In genomic region chr1:228417061-228417460, GRCh38 we compare ENCODE assay signal across 13 cellular contexts. TPM values are rescaled to one million over a fixed set of nuclear protein-coding genes. Genes with fewer than 3 reads are reported as not detected.
DNase-seq lines count a peak whose midpoint lies in the region; ATAC-seq and TF ChIP-seq lines count a peak whose summit lies in the region.
"Had no signal": no experiment of that assay in that cellular context is flagged by ENCODE, and none has a peak within 500 bp of the region (broad histone marks: within the 10 kb centered on the region; RNA-seq: fewer than 3 reads in every experiment).

No MANE protein-coding gene starts in this region.

- intact Hi-C loops in activated CD4-positive, alpha-beta T cell treated with anti-CD3 and anti-CD28 coated beads, Interleukin-2, amount 10 ng/mL, durations not matched to agents 24 days and 14 days (cut with micrococcal nuclease), result no loop called here
- intact Hi-C loops in activated CD8-positive, alpha-beta T cell treated with anti-CD3 and anti-CD28 coated beads for 36 hours (cut with micrococcal nuclease), result no loop called here
- intact Hi-C loops in left ventricle myocardium superior (cut with micrococcal nuclease), result no loop called here

- H3K4me3 ChIP-seq in trophoblast cell (ENCODE audit: low read depth, low read length), result peak overlapping the region; percentile 66

- H3K27ac ChIP-seq in trophoblast cell (ENCODE audit: low read depth, low read length), result no peak overlapping the region

- peak overlapping the region; percentile 75 for H2BK120ac ChIP-seq in trophoblast cell (ENCODE audit: insufficient read depth, low read length, poor library complexity)

- peak overlapping the region; percentile 70 for H2BK12ac ChIP-seq in trophoblast cell (ENCODE audit: low read length)

- H3K4me1 Mint-ChIP-seq in activated CD4-positive, alpha-beta T cell treated with anti-CD3 and anti-CD28 coated beads, Interleukin-2, amount 10 ng/mL, durations not matched to agents 24 days and 14 days, result peaks cover 17% of the 10 kb centered on the region
- peaks cover 18% of the 10 kb centered on the region for H3K4me1 Mint-ChIP-seq in activated CD8-positive, alpha-beta T cell treated with anti-CD3 and anti-CD28 coated beads for 36 hours (ENCODE audit: low read depth)

- no peaks in the 10 kb centered on the region for H3K27me3 ChIP-seq in trophoblast cell (ENCODE audit: insufficient read depth, low read length)

- H3K36me3 Mint-ChIP-seq in activated CD4-positive, alpha-beta T cell treated with anti-CD3 and anti-CD28 coated beads, Interleukin-2, amount 10 ng/mL, durations not matched to agents 24 days and 14 days (ENCODE audit: low read depth), result peaks cover 6% of the 10 kb centered on the region
- H3K36me3 Mint-ChIP-seq in activated CD8-positive, alpha-beta T cell treated with anti-CD3 and anti-CD28 coated beads for 36 hours (ENCODE audit: low read depth), result no peaks in the 10 kb centered on the region

- peak overlapping the region; percentile 42 for H3K4me2 ChIP-seq in trophoblast cell (ENCODE audit: low read length)

- peak overlapping the region; percentile 24 for H2AFZ ChIP-seq in trophoblast cell (ENCODE audit: insufficient read depth, low read length, poor library complexity)

- H3K14ac ChIP-seq in trophoblast cell (ENCODE audit: low read length), result peak overlapping the region; percentile 48

- H3K9me3 ChIP-seq in trophoblast cell (ENCODE audit: insufficient read depth, low read depth, low read length), result peaks cover 4% of the 10 kb centered on the region
- H3K9me3 ChIP-seq: prostate gland had no signal

- no peak overlapping the region for H3K27ac Mint-ChIP-seq in activated CD4-positive, alpha-beta T cell treated with anti-CD3 and anti-CD28 coated beads, Interleukin-2, amount 10 ng/mL, durations not matched to agents 24 days and 14 days
- H3K27ac Mint-ChIP-seq in activated CD8-positive, alpha-beta T cell treated with anti-CD3 and anti-CD28 coated beads for 36 hours, result no peak overlapping the region

- POLR2A ChIA-PET in activated CD8-positive, alpha-beta T cell treated with anti-CD3 and anti-CD28 coated beads for 36 hours (lab: Charles Lee), result interaction anchor here (1.2 kb wide), 1 partner anchor 11 kb away, joined by 4 read pairs; no protein-coding TSS in a partner anchor

- H2BK5ac ChIP-seq in trophoblast cell (ENCODE audit: low read depth, low read length, poor library complexity), result no peak overlapping the region

- peak overlapping the region; percentile 86 for H3K4me3 Mint-ChIP-seq in activated CD4-positive, alpha-beta T cell treated with anti-CD3 and anti-CD28 coated beads, Interleukin-2, amount 10 ng/mL, durations not matched to agents 24 days and 14 days
- peak overlapping the region; percentile 74 for H3K4me3 Mint-ChIP-seq in activated CD8-positive, alpha-beta T cell treated with anti-CD3 and anti-CD28 coated beads for 36 hours

- H4K12ac ChIP-seq in trophoblast cell (ENCODE audit: low read depth, low read length), result peak overlapping the region; percentile 17

- CTCF ChIA-PET in activated CD8-positive, alpha-beta T cell treated with anti-CD3 and anti-CD28 coated beads for 36 hours (lab: Charles Lee), result no interaction called here

- peak overlapping the region; percentile 18 for H4K8ac ChIP-seq in trophoblast cell (ENCODE audit: low read depth, low read length)

- no peak for DNase-seq in activated CD4-positive, alpha-beta T cell treated with anti-CD3 and anti-CD28 coated beads, Interleukin-2, amount 10 ng/mL, durations not matched to agents 24 days and 14 days
- DNase-seq in activated CD4-positive, alpha-beta T cell treated with anti-CD3 and anti-CD28 coated beads for 48 hours, result no peak
- DNase-seq in activated CD8-positive, alpha-beta T cell treated with anti-CD3 and anti-CD28 coated beads for 36 hours, result no peak
- DNase-seq in left ventricle myocardium superior (no peak), trophoblast cell (no peak), NCI-H2081 treated with DMSO at 0.1 percent for 48 hours (lab: John Stamatoyannopoulos, UW) (no peak), SK-N-DZ (ENCODE audit: low spot score) (no peak)
- DNase-seq: central memory CD4-positive, alpha-beta T cell; DND-41; left colon; NCI-H2029 had no signal

- H3K9me3 Mint-ChIP-seq in activated CD4-positive, alpha-beta T cell treated with anti-CD3 and anti-CD28 coated beads, Interleukin-2, amount 10 ng/mL, durations not matched to agents 24 days and 14 days, result no peaks in the 10 kb centered on the region
- no peaks in the 10 kb centered on the region for H3K9me3 Mint-ChIP-seq in activated CD8-positive, alpha-beta T cell treated with anti-CD3 and anti-CD28 coated beads for 36 hours

- no CpG with 5 or more reads among the region's 12 CpGs for WGBS in trophoblast cell (ENCODE audit: extremely low coverage, insufficient coverage, insufficient read length)

- peaks cover 35 to 36% of the 10 kb centered on the region in 2 experiments for H3K4me1 ChIP-seq in trophoblast cell (ENCODE audit: control insufficient read depth in 1 of 2, insufficient read depth in 2 of 2, low read length in 2 of 2)

- peak overlapping the region; percentile 19 for H3K4ac ChIP-seq in trophoblast cell (ENCODE audit: low read depth, low read length)

- no peak overlapping the region for H3K9ac ChIP-seq in trophoblast cell (ENCODE audit: low read length)

- peaks cover 24% of the 10 kb centered on the region for H3K27me3 Mint-ChIP-seq in activated CD4-positive, alpha-beta T cell treated with anti-CD3 and anti-CD28 coated beads, Interleukin-2, amount 10 ng/mL, durations not matched to agents 24 days and 14 days
- H3K27me3 Mint-ChIP-seq in activated CD8-positive, alpha-beta T cell treated with anti-CD3 and anti-CD28 coated beads for 36 hours, result peaks cover 15% of the 10 kb centered on the region

- peak overlapping the region; percentile 40 for H3K18ac ChIP-seq in trophoblast cell (ENCODE audit: low read length)

- H4K91ac ChIP-seq in trophoblast cell (ENCODE audit: low read depth, low read length), result peak overlapping the region; percentile 82

- peaks cover 8 to 14% of the 10 kb centered on the region in 2 experiments for H3K36me3 ChIP-seq in trophoblast cell (ENCODE audit: control insufficient read depth in 1 of 2, insufficient read depth in 2 of 2, low read length in 2 of 2)
- H3K36me3 ChIP-seq: prostate gland had no signal

- peaks cover 24% of the 10 kb centered on the region for H3K79me1 ChIP-seq in trophoblast cell (ENCODE audit: low read length)

- H3K79me2 ChIP-seq in trophoblast cell (ENCODE audit: control insufficient read depth, insufficient read depth, low read length, poor library complexity), result peaks cover 7% of the 10 kb centered on the region

- TF ChIP-seq CTCF in activated CD8-positive, alpha-beta T cell treated with anti-CD3 and anti-CD28 coated beads for 36 hours (IDR thresholded peaks at IDR 0.05), result no peak

- no peak overlapping the region for H3K23ac ChIP-seq in trophoblast cell (ENCODE audit: low read length)

- peak overlapping the region; percentile 73 for H2AK5ac ChIP-seq in trophoblast cell (ENCODE audit: low read length)

- no peak for ATAC-seq in activated CD8-positive, alpha-beta T cell treated with anti-CD3 and anti-CD28 coated beads for 36 hours
- ATAC-seq in left ventricle myocardium superior, result peak; percentile 5
- no peak for ATAC-seq in HG02763 (IDR thresholded peaks at IDR 0.05; ENCODE audit: unreplicated experiment)

RNA-seq across cellular contexts. Expression of gene TRIM17, which starts 0.4 kb away (rescaled TPM):
- 1.7 and 2.8 TPM in 2 replicates for total RNA-seq in activated CD4-positive, alpha-beta T cell treated with anti-CD3 and anti-CD28 coated beads, Interleukin-2, amount 10 ng/mL, durations not matched to agents 24 days and 14 days
- 1 to 10 TPM; 1.9 to 2.7 TPM for total RNA-seq in activated CD8-positive, alpha-beta T cell treated with anti-CD3 and anti-CD28 coated beads for 36 hours
- total RNA-seq in left ventricle myocardium superior, result 0.50 TPM
- polyA plus RNA-seq in trophoblast cell (2013), result 10.5 and 10.6 TPM in 2 replicates
- polyA plus RNA-seq in SK-N-DZ (2014; cell fraction: cytosol; rRNA removed), result 1.8 and 4.8 TPM in 2 replicates
- polyA plus RNA-seq in SK-N-DZ (2014; cell fraction: nucleus; rRNA removed), result 10.2 and 13.3 TPM in 2 replicates

RNA-seq across cellular contexts. Expression of gene TRIM11, which starts 10.4 kb away (rescaled TPM):
- total RNA-seq in activated CD4-positive, alpha-beta T cell treated with anti-CD3 and anti-CD28 coated beads, Interleukin-2, amount 10 ng/mL, durations not matched to agents 24 days and 14 days, result 55.7 and 59.3 TPM in 2 replicates
- total RNA-seq in activated CD8-positive, alpha-beta T cell treated with anti-CD3 and anti-CD28 coated beads for 36 hours, result 10 to 100 TPM; 30.7 to 32.1 TPM
- 7.6 TPM for total RNA-seq in left ventricle myocardium superior
- 31.1 and 32.5 TPM in 2 replicates for polyA plus RNA-seq in trophoblast cell (2013)
- 23.7 and 32.9 TPM in 2 replicates for polyA plus RNA-seq in SK-N-DZ (2014; cell fraction: cytosol; rRNA removed)
- 38.7 and 64.1 TPM in 2 replicates for polyA plus RNA-seq in SK-N-DZ (2014; cell fraction: nucleus; rRNA removed)
